ENCODE assay signal across 8 cellular contexts in the genomic region with DNA sequence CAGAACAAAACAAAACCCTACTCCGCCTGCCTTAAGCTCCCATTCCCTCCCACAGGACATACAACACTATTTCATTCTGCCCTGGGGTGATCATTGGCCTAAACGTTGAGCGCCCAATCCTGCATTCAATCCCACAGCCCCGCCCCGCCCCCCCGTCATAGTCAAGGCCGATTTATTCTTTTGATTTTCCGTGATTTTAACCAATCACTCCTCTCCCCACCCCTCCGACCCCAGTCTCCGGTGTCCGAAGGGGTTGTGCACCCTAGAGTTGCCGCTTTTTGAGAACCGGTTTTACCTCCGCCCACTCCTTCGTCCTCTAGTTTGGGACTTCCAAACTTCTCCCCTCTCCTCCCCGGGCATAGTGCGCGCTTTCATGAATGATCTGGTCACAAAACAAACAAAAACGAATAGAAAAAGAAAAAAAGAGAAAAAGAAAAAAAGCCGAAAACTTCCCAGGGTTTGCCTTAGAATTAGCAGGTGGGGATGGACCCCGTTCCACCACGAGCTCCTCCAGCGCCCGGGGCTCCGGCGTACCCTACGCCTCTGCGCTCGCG. TPM values are rescaled to one million over a fixed set of nuclear protein-coding genes. Genes with fewer than 3 reads are reported as not detected.
A peak's percentile ranks its signal among the peaks of the same experiment; 100 is the strongest.
DNase-seq lines count a peak whose midpoint lies in the region; ATAC-seq and TF ChIP-seq lines count a peak whose summit lies in the region.

No MANE protein-coding gene starts in this region.

- H3K27ac ChIP-seq in epithelial cell of prostate (peak overlapping the region; percentile 61), muscle layer of colon (ENCODE audit: low read depth, low read length) (peak overlapping the region; percentile 76)

- H3K4me3 Mint-ChIP-seq in T-cell = peak overlapping the region; percentile 83 to 92 (median 90)

- H3K4me3 ChIP-seq in AG09309 (ENCODE audit: control insufficient read depth, low read depth, low read length) = peak overlapping the region; percentile 69
- peak overlapping the region; percentile 32 to 58 for H3K4me3 ChIP-seq in muscle layer of colon (ENCODE audit: low read depth in 1 of 2, low read length in 2 of 2)

- no peaks in the 10 kb centered on the region for H3K36me3 Mint-ChIP-seq in T-cell

- POLR2A ChIA-PET in T-cell (lab: Charles Lee) = interaction anchor here in 1 of 2 donors (0.6 to 1.8 kb wide), 6 partner anchors 10 to 298 kb away, joined by 3 to 7 read pairs (median 4); a partner anchor contains a TSS

- H3K27me3 ChIP-seq in muscle layer of colon (ENCODE audit: control insufficient read depth in 1 of 2, insufficient read depth in 2 of 2, low read length in 2 of 2) = no peaks in the 10 kb centered on the region

- H3K9me3 Mint-ChIP-seq in T-cell = no peaks in the 10 kb centered on the region

- DNase-seq in AG09309 (ENCODE audit: low read depth) (no peak), T-cell (peak in 2 of 34 experiments; percentile 0 to 14), epithelial cell of prostate (ENCODE audit: low read depth, low spot score) (no peak), NCI-H774 (lab: John Stamatoyannopoulos, UW) (no peak)
- no peak for DNase-seq in central memory CD4-positive, alpha-beta T cell

- H3K27ac Mint-ChIP-seq in T-cell = peak overlapping the region; percentile 91 to 95

- ATAC-seq in GM18499 (IDR thresholded peaks at IDR 0.05; ENCODE audit: insufficient read depth, unreplicated experiment) (peak; percentile 46), HG03095 (IDR thresholded peaks at IDR 0.05; ENCODE audit: unreplicated experiment) (peak; percentile 14), T-cell (replicated peaks in 1 of 4) (peak in 1 of 4 experiments; percentile 13)

- peaks cover 10 to 30% (median 17%) of the 10 kb centered on the region in 3 donors for H3K4me1 Mint-ChIP-seq in T-cell

- CTCF ChIA-PET in T-cell (lab: Charles Lee) = interaction anchor here (0.7 to 1.8 kb wide), 4 partner anchors 10 to 81 kb away, joined by 4 to 7 read pairs (median 6); no protein-coding TSS in a partner anchor

- no peaks in the 10 kb centered on the region for H3K9me3 ChIP-seq in muscle layer of colon (ENCODE audit: low read length)

- H3K36me3 ChIP-seq in muscle layer of colon (ENCODE audit: insufficient read depth, low read length) = no peaks in the 10 kb centered on the region

- H3K27me3 Mint-ChIP-seq in T-cell = peaks cover 0 to 17% of the 10 kb centered on the region in 2 donors

- no peak overlapping the region for H3K9ac ChIP-seq in muscle layer of colon (ENCODE audit: low read length)

- H3K4me1 ChIP-seq in muscle layer of colon (ENCODE audit: insufficient read depth, low read length) = peaks cover 10% of the 10 kb centered on the region

- TF ChIP-seq CTCF in AG09309 (IDR thresholded peaks at IDR 0.05; ENCODE audit: control insufficient read depth, insufficient read depth, low read depth, low read length, missing control alignments) = no peak

RNA-seq across cellular contexts. Expression of a gene that starts 0.4 kb away (rescaled TPM):
- 10 to 100 TPM; 40.2 to 75.3 (median 44.8) TPM for total RNA-seq in T-cell

RNA-seq across cellular contexts. Expression of a gene that starts 8.7 kb away (rescaled TPM):
- total RNA-seq in T-cell = 10 to 100 TPM; 19.3 to 25.0 (median 21.4) TPM

RNA-seq across cellular contexts. Expression of a gene that starts 32.3 kb away (rescaled TPM):
- total RNA-seq in T-cell = 10 to 100 TPM; 13.0 to 14.2 (median 13.7) TPM
